12 cellular contexts compared by ENCODE assay signal in genomic region chr15:88610756-88611231, GRCh38. TPM values are rescaled to one million over a fixed set of nuclear protein-coding genes. Genes with fewer than 3 reads are reported as not detected.
DNase-seq lines count a peak whose midpoint lies in the region; ATAC-seq, FAIRE-seq and TF ChIP-seq lines count a peak whose summit lies in the region.
"Had no signal": no experiment of that assay in that cellular context is flagged by ENCODE, and none has a peak within 500 bp of the region (broad histone marks: within the 10 kb centered on the region; RNA-seq: fewer than 3 reads in every experiment).

No MANE protein-coding gene starts in this region.

- H3K27me3 Mint-ChIP-seq in activated T-helper 17 cell treated with anti-CD3 and anti-CD28 coated beads, Interleukin-2, amount 50 U/mL, for 72 hours: peaks cover 41% of the 10 kb centered on the region
- peaks cover 62 to 95% of the 10 kb centered on the region in 2 donors for H3K27me3 Mint-ChIP-seq in natural killer cell (ENCODE audit: low read depth in 2 of 2)

- no peak for FAIRE-seq in H54 (lab: Jason Lieb, UNC)
- FAIRE-seq: frontal cortex had no signal

- H3K4me1 ChIP-seq in BE2C (peaks cover 7% of the 10 kb centered on the region), RWPE2 (ENCODE audit: insufficient read depth, poor library complexity, severe bottlenecking) (no peaks in the 10 kb centered on the region)

- H3K4me3 ChIP-seq in BE2C (ENCODE audit: low read depth, low read length) (no peak overlapping the region), RWPE2 (ENCODE audit: severe bottlenecking) (no peak overlapping the region)

- H3K27ac Mint-ChIP-seq in activated T-helper 17 cell treated with anti-CD3 and anti-CD28 coated beads, Interleukin-2, amount 50 U/mL, for 72 hours: no peak overlapping the region
- no peak overlapping the region for H3K27ac Mint-ChIP-seq in natural killer cell
- H3K27ac Mint-ChIP-seq: activated B cell treated with CpG ODN at 0.5 μM for 24 hours had no signal

- H3K4me1 Mint-ChIP-seq in activated T-helper 17 cell treated with anti-CD3 and anti-CD28 coated beads, Interleukin-2, amount 50 U/mL, for 72 hours: peaks cover 6% of the 10 kb centered on the region
- H3K4me1 Mint-ChIP-seq in natural killer cell: peaks cover 0 to 6% of the 10 kb centered on the region in 2 donors

- H3K4me3 Mint-ChIP-seq in activated T-helper 17 cell treated with anti-CD3 and anti-CD28 coated beads, Interleukin-2, amount 50 U/mL, for 72 hours: no peak overlapping the region
- no peak overlapping the region for H3K4me3 Mint-ChIP-seq in natural killer cell
- H3K4me3 Mint-ChIP-seq: activated B cell treated with CpG ODN at 0.5 μM for 24 hours had no signal

- no peaks in the 10 kb centered on the region for H3K9me3 ChIP-seq in BE2C
- no peaks in the 10 kb centered on the region for H3K9me3 ChIP-seq in RWPE2 (ENCODE audit: severe bottlenecking)

- TF ChIP-seq CTCF in BE2C (IDR thresholded peaks at IDR 0.05; ENCODE audit: low read depth, low read length) (peak; percentile 36), RWPE2 (IDR thresholded peaks at IDR 0.05; ENCODE audit: poor library complexity, severe bottlenecking) (no peak), natural killer cell (IDR thresholded peaks at IDR 0.05) (no peak)

- intact Hi-C loops in natural killer cell (cut with micrococcal nuclease): no loop called here

- ATAC-seq in RWPE2 (ENCODE audit: low read depth): peak; percentile 27; the same call in 1 of the 3 replicates
- no peak for ATAC-seq in activated T-helper 17 cell treated with anti-CD3 and anti-CD28 coated beads, Interleukin-2, amount 50 U/mL, for 72 hours (replicated peaks)
- ATAC-seq in activated CD4-positive, CD25-positive, alpha-beta regulatory T cell treated with anti-CD3 and anti-CD28 coated beads, Interleukin-2, amount 50 U/mL, for 24 hours: no peak
- ATAC-seq in natural killer cell: no peak

- no peak overlapping the region for H3K27ac ChIP-seq in RWPE2 (ENCODE audit: poor library complexity, severe bottlenecking)

- no peak for TF ChIP-seq POLR2A in H54 (IDR thresholded peaks at IDR 0.05; ENCODE audit: low read depth, low read length)

- H3K27me3 ChIP-seq in BE2C (peaks cover 8% of the 10 kb centered on the region), RWPE2 (ENCODE audit: insufficient read depth, poor library complexity, severe bottlenecking) (peaks cover 29% of the 10 kb centered on the region)

- no peaks in the 10 kb centered on the region for H3K36me3 Mint-ChIP-seq in activated T-helper 17 cell treated with anti-CD3 and anti-CD28 coated beads, Interleukin-2, amount 50 U/mL, for 72 hours (ENCODE audit: low read depth)
- H3K36me3 Mint-ChIP-seq in natural killer cell: no peaks in the 10 kb centered on the region

- H3K36me3 ChIP-seq in BE2C: no peaks in the 10 kb centered on the region
- no peaks in the 10 kb centered on the region for H3K36me3 ChIP-seq in RWPE2 (ENCODE audit: low read depth)

- DNase-seq in BE2C (no peak), H54 (ENCODE audit: insufficient read length, low spot score) (peak; percentile 15), RWPE2 (ENCODE audit: low spot score) (no peak), islet precursor cell (peak; percentile 87), pons (ENCODE audit: low spot score) (no peak), natural killer cell (no peak)
- DNase-seq: activated B cell treated with CpG ODN at 0.5 μM for 24 hours; activated effector memory CD4-positive, alpha-beta T cell treated with Interleukin-2 at 50 U/mL for 16 hours; DMS79 had no signal

- H3K9me3 Mint-ChIP-seq in activated T-helper 17 cell treated with anti-CD3 and anti-CD28 coated beads, Interleukin-2, amount 50 U/mL, for 72 hours: no peaks in the 10 kb centered on the region
- no peaks in the 10 kb centered on the region for H3K9me3 Mint-ChIP-seq in natural killer cell
- H3K9me3 Mint-ChIP-seq: activated B cell treated with CpG ODN at 0.5 μM for 24 hours had no signal

RNA-seq across cellular contexts. Expression of gene AEN, which starts 10.3 kb away (rescaled TPM):
- 72.5 TPM for polyA plus RNA-seq in BE2C (2012; ENCODE audit: insufficient read depth, insufficient read length, low read depth)
- total RNA-seq in activated T-helper 17 cell treated with anti-CD3 and anti-CD28 coated beads, Interleukin-2, amount 50 U/mL, for 72 hours: 10 to 100 TPM; 43.6 to 53.8 TPM
- 10 to 100 TPM; 19.9 to 26.9 (median 20.9) TPM for total RNA-seq in natural killer cell

RNA-seq across cellular contexts. Expression of gene ISG20, which starts 28.0 kb away (rescaled TPM):
- 2.9 TPM for polyA plus RNA-seq in BE2C (2012; ENCODE audit: insufficient read depth, insufficient read length, low read depth)
- 10 to 100 TPM; 34.9 to 89.7 TPM for total RNA-seq in activated T-helper 17 cell treated with anti-CD3 and anti-CD28 coated beads, Interleukin-2, amount 50 U/mL, for 72 hours
- 100 to 1,000 TPM in 2 of 3 donors, 10 to 100 TPM in 1; 80.6 to 137 (median 116) TPM for total RNA-seq in natural killer cell
- total RNA-seq: frontal cortex had no signal

Comparison
In these comparisons a context has a peak if more than half of its experiments do, and no peak if none do; other contexts are left out.
1. DNase-seq: peak in H54 (single experiment) and islet precursor cell (single experiment); none in BE2C (single experiment), RWPE2 (single experiment), pons (single experiment) and natural killer cell (single experiment).